ENCODE assay signal across 1 cellular context in genomic region chr7:55574062-55574717, GRCh38.
TF ChIP-seq lines count a peak whose summit lies in the region.

No MANE protein-coding gene starts in this region.

TF ChIP-seq in WTC11, 78 proteins besides CTCF, POLR2A, EP300 and RAD21 (continued from another document):
- no peak for TF ChIP-seq HMGA2 (CRISPR knock-in tag; IDR thresholded peaks at IDR 0.05)
TF ChIP-seq in WTC11: peak in this region for 0.
